Comparison of ENCODE assay signal across 1 cellular context in genomic region chr15:31069360-31070000, GRCh38.
TF ChIP-seq lines count a peak whose summit lies in the region.

No MANE protein-coding gene starts in this region.

TF ChIP-seq in HepG2, 621 proteins besides CTCF, POLR2A, EP300 and RAD21 (continued from another document):
- TF ChIP-seq TFAP4 (IDR thresholded peaks at IDR 0.05; ENCODE audit: borderline replicate concordance, low read depth) (peak; percentile 91; the same call in 1 of the 2 replicates), NFE2L2 (IDR thresholded peaks at IDR 0.05; ENCODE audit: low read length) (no peak), PAXIP1 (CRISPR knock-in tag; conservative IDR thresholded peaks at IDR 0.05) (peak; percentile 62), NR2F1 (CRISPR knock-in tag; IDR thresholded peaks at IDR 0.05) (peak; percentile 31 to 48; a peak in 1 of 4 replicates), HNF4A (CRISPR knock-in tag; IDR thresholded peaks at IDR 0.05) (peak; percentile 84), ARID5B (CRISPR knock-in tag; IDR thresholded peaks at IDR 0.05) (peak; percentile 70), SNAPC2 (CRISPR knock-in tag; IDR thresholded peaks at IDR 0.05) (no peak), SALL1 (CRISPR knock-in tag; IDR thresholded peaks at IDR 0.05) (peak; percentile 71), FOXO1 (CRISPR knock-in tag; IDR thresholded peaks at IDR 0.05) (peak; percentile 93), HNF4G (IDR thresholded peaks at IDR 0.05; ENCODE audit: borderline replicate concordance, low read depth, low read length) (no peak), HNF4G (CRISPR knock-in tag; IDR thresholded peaks at IDR 0.05; ENCODE audit: borderline replicate concordance, low read depth) (peak; percentile 37; the same call in 1 of the 2 replicates), ZNF121 (CRISPR knock-in tag; IDR thresholded peaks at IDR 0.05) (peak; percentile 98), NR2F6 (IDR thresholded peaks at IDR 0.05) (peak; percentile 65), NR2F6 (CRISPR knock-in tag; IDR thresholded peaks at IDR 0.05) (peak; percentile 80), ZNF281 (CRISPR knock-in tag; IDR thresholded peaks at IDR 0.05; ENCODE audit: borderline replicate concordance) (peak; percentile 77), BCL6 (CRISPR knock-in tag; IDR thresholded peaks at IDR 0.05) (0 out of 2 replicates have a peak, but pooled peaks have one; percentile 12), SOX6 (IDR thresholded peaks at IDR 0.05) (no peak), SOX6 (CRISPR knock-in tag; IDR thresholded peaks at IDR 0.05) (0 out of 2 replicates have a peak, but pooled peaks have one; percentile 12), FOXP1 (IDR thresholded peaks at IDR 0.05) (no peak), FOXP1 (CRISPR knock-in tag; IDR thresholded peaks at IDR 0.05) (0 out of 2 replicates have a peak, but pooled peaks have one; percentile 13), ZNF670 (CRISPR knock-in tag; IDR thresholded peaks at IDR 0.05; ENCODE audit: borderline replicate concordance) (0 out of 2 replicates have a peak, but pooled peaks have one; percentile 56), FOXA3 (CRISPR knock-in tag; IDR thresholded peaks at IDR 0.05) (peak; percentile 87), ZNF788 (CRISPR knock-in tag; IDR thresholded peaks at IDR 0.05; ENCODE audit: borderline replicate concordance) (0 out of 2 replicates have a peak, but pooled peaks have one; percentile 32), GLI4 (CRISPR knock-in tag; IDR thresholded peaks at IDR 0.05; ENCODE audit: borderline replicate concordance) (no peak), FOXA1 (IDR thresholded peaks at IDR 0.05) (no peak), FOXA1 (CRISPR knock-in tag; IDR thresholded peaks at IDR 0.05) (peak; percentile 66; the same call in 1 of the 2 replicates), HCFC1 (IDR thresholded peaks at IDR 0.05; ENCODE audit: low read depth, low read length) (no peak), GABPA (IDR thresholded peaks at IDR 0.05; ENCODE audit: low read depth, low read length) (no peak), GABPA (CRISPR knock-in tag; IDR thresholded peaks at IDR 0.05; ENCODE audit: low read depth) (0 out of 2 replicates have a peak, but pooled peaks have one; percentile 19), SPEN (CRISPR knock-in tag; IDR thresholded peaks at IDR 0.05; ENCODE audit: low read depth) (0 out of 2 replicates have a peak, but pooled peaks have one; percentile 32), ZNF292 (CRISPR knock-in tag; IDR thresholded peaks at IDR 0.05; ENCODE audit: borderline replicate concordance, low read depth) (peak; percentile 23; the same call in 1 of the 2 replicates)
TF ChIP-seq in HepG2: peak in this region for 28.
